8 cellular contexts compared by ENCODE assay signal in genomic region chr13:39263033-39263432, GRCh38.
DNase-seq lines count a peak whose midpoint lies in the region; ATAC-seq and TF ChIP-seq lines count a peak whose summit lies in the region.

No MANE protein-coding gene starts in this region.

- 35 to 36% methylated on average over 1 of the region's 1 CpG for WGBS in gastroesophageal sphincter (ENCODE audit: low coverage in 1 of 2), 2 donors
- 8% methylated on average over 1 of the region's 1 CpG for WGBS in prostate gland

- no peaks in the 10 kb centered on the region; the same call in 1 of the 2 replicates for H3K4me1 ChIP-seq in BE2C
- H3K4me1 ChIP-seq in gastroesophageal sphincter: peaks cover 0 to 4% (median 0%) of the 10 kb centered on the region in 3 donors
- H3K4me1 ChIP-seq in prostate gland (replicated peaks): no peaks in the 10 kb centered on the region

- intact Hi-C loops in activated CD8-positive, alpha-beta T cell treated with anti-CD3 and anti-CD28 coated beads for 36 hours (cut with micrococcal nuclease): loop anchor here (2.0 to 10.0 kb wide), 2 partner anchors 118 to 212 kb away; no protein-coding TSS in a partner anchor
- intact Hi-C loops in prostate gland (cut with DNase I): loop anchor here (2.0 kb wide), 1 partner anchor 118 kb away; no protein-coding TSS in a partner anchor

- peak; percentile 79 for ATAC-seq in GM18511 (IDR thresholded peaks at IDR 0.05; ENCODE audit: unreplicated experiment)
- peak; percentile 70 for ATAC-seq in HG03039 (IDR thresholded peaks at IDR 0.05; ENCODE audit: unreplicated experiment)
- peak; percentile 83 for ATAC-seq in activated CD8-positive, alpha-beta T cell treated with anti-CD3 and anti-CD28 coated beads for 36 hours
- peak; percentile 67 for ATAC-seq in gastroesophageal sphincter

- no peaks in the 10 kb centered on the region for H3K36me3 Mint-ChIP-seq in activated CD8-positive, alpha-beta T cell treated with anti-CD3 and anti-CD28 coated beads for 36 hours (ENCODE audit: low read depth)

- H3K27ac ChIP-seq in gastroesophageal sphincter (no peak overlapping the region), prostate gland (no peak overlapping the region)

- H3K9me3 ChIP-seq in BE2C (no peaks in the 10 kb centered on the region), gastroesophageal sphincter (no peaks in the 10 kb centered on the region), prostate gland (no peaks in the 10 kb centered on the region)

- POLR2A ChIA-PET in activated CD8-positive, alpha-beta T cell treated with anti-CD3 and anti-CD28 coated beads for 36 hours (lab: Charles Lee): no interaction called here

- TF ChIP-seq CTCF in BE2C (IDR thresholded peaks at IDR 0.05; ENCODE audit: low read depth, low read length): peak; percentile 77
- TF ChIP-seq CTCF in activated CD8-positive, alpha-beta T cell treated with anti-CD3 and anti-CD28 coated beads for 36 hours (IDR thresholded peaks at IDR 0.05): peak; percentile 57
- TF ChIP-seq CTCF in gastroesophageal sphincter (IDR thresholded peaks at IDR 0.05): peak; percentile 50 to 74 (median 68)
- TF ChIP-seq CTCF in prostate gland (IDR thresholded peaks at IDR 0.05): peak; percentile 30 to 56 (median 51)

- no peak for TF ChIP-seq POLR2A in gastroesophageal sphincter (IDR thresholded peaks at IDR 0.05)
- TF ChIP-seq POLR2A in prostate gland (IDR thresholded peaks at IDR 0.05): no peak

- H3K27me3 ChIP-seq in BE2C (no peaks in the 10 kb centered on the region; the same call in 1 of the 2 replicates), gastroesophageal sphincter (no peaks in the 10 kb centered on the region), prostate gland (replicated peaks; ENCODE audit: insufficient read depth) (no peaks in the 10 kb centered on the region)

- H3K36me3 ChIP-seq in BE2C: no peaks in the 10 kb centered on the region
- H3K36me3 ChIP-seq in gastroesophageal sphincter: no peaks in the 10 kb centered on the region
- no peaks in the 10 kb centered on the region for H3K36me3 ChIP-seq in prostate gland

- peaks cover 17% of the 10 kb centered on the region for H3K4me1 Mint-ChIP-seq in activated CD8-positive, alpha-beta T cell treated with anti-CD3 and anti-CD28 coated beads for 36 hours (ENCODE audit: low read depth)

- H3K9me3 Mint-ChIP-seq in activated CD8-positive, alpha-beta T cell treated with anti-CD3 and anti-CD28 coated beads for 36 hours: no peaks in the 10 kb centered on the region

- H3K27ac Mint-ChIP-seq in activated CD8-positive, alpha-beta T cell treated with anti-CD3 and anti-CD28 coated beads for 36 hours: no peak overlapping the region

- peak; percentile 53 for DNase-seq in BE2C
- peak; percentile 56 for DNase-seq in NCI-H2081 treated with DMSO at 0.1 percent for 48 hours (lab: John Stamatoyannopoulos, UW)
- DNase-seq in activated CD8-positive, alpha-beta T cell treated with anti-CD3 and anti-CD28 coated beads for 36 hours: peak; percentile 64
- peak; percentile 9 for DNase-seq in prostate gland (ENCODE audit: low spot score)
- no peak for DNase-seq in cerebellar nuclear complex (lab: John Stamatoyannopoulos, UW)

- CTCF ChIA-PET in activated CD8-positive, alpha-beta T cell treated with anti-CD3 and anti-CD28 coated beads for 36 hours (lab: Charles Lee): interaction anchor here (0.7 to 1.7 kb wide), 5 partner anchors 10 to 349 kb away, joined by 3 to 5 read pairs (median 3); no protein-coding TSS in a partner anchor

- H3K27me3 Mint-ChIP-seq in activated CD8-positive, alpha-beta T cell treated with anti-CD3 and anti-CD28 coated beads for 36 hours: peaks cover 8% of the 10 kb centered on the region

- TF ChIP-seq EP300 in gastroesophageal sphincter (IDR thresholded peaks at IDR 0.05): no peak

- H3K4me3 Mint-ChIP-seq in activated CD8-positive, alpha-beta T cell treated with anti-CD3 and anti-CD28 coated beads for 36 hours: no peak overlapping the region

- no peak overlapping the region for H3K4me3 ChIP-seq in BE2C (ENCODE audit: low read depth, low read length)
- no peak overlapping the region for H3K4me3 ChIP-seq in gastroesophageal sphincter
- H3K4me3 ChIP-seq in prostate gland: no peak overlapping the region

Comparison
In these comparisons a context has a peak if more than half of its experiments do, and no peak if none do; other contexts are left out.
1. DNase-seq: peak in BE2C (single experiment), NCI-H2081 treated with DMSO at 0.1 percent for 48 hours (single experiment), activated CD8-positive, alpha-beta T cell treated with anti-CD3 and anti-CD28 coated beads for 36 hours (single experiment) and prostate gland (single experiment); none in cerebellar nuclear complex (0 of 2).
2. Peak in every context shown above with its lines, with median percentiles within 50 percentile points of each other: CTCF ChIP-seq and ATAC-seq.